In genomic region chr5:976849-977751, GRCh38 we compare ENCODE assay signal across 1 cellular context.
TF ChIP-seq lines count a peak whose summit lies in the region.

No MANE protein-coding gene starts in this region.

TF ChIP-seq in WTC11, 78 proteins besides CTCF, POLR2A, EP300 and RAD21 (continued from another document):
- TF ChIP-seq, protein P1, sequence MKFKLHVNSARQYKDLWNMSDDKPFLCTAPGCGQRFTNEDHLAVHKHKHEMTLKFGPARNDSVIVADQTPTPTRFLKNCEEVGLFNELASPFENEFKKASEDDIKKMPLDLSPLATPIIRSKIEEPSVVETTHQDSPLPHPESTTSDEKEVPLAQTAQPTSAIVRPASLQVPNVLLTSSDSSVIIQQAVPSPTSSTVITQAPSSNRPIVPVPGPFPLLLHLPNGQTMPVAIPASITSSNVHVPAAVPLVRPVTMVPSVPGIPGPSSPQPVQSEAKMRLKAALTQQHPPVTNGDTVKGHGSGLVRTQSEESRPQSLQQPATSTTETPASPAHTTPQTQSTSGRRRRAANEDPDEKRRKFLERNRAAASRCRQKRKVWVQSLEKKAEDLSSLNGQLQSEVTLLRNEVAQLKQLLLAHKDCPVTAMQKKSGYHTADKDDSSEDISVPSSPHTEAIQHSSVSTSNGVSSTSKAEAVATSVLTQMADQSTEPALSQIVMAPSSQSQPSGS (CRISPR knock-in tag; IDR thresholded peaks at IDR 0.05; ENCODE audit: borderline replicate concordance, low read depth): no peak
- no peak for TF ChIP-seq ZNF671 (CRISPR knock-in tag; IDR thresholded peaks at IDR 0.05)
